2 cellular contexts compared by ENCODE assay signal in genomic region chr5:115577329-115577728, GRCh38.
TF ChIP-seq lines count a peak whose summit lies in the region.

No MANE protein-coding gene starts in this region.

TF ChIP-seq in IMR-90, 13 proteins besides CTCF, POLR2A, EP300 and RAD21:
- no peak for TF ChIP-seq ELK1 (IDR thresholded peaks at IDR 0.05; ENCODE audit: borderline replicate concordance, low read depth, low read length)
- TF ChIP-seq CEBPB (IDR thresholded peaks at IDR 0.05; ENCODE audit: low read depth, low read length), result peak; percentile 71
- no peak for TF ChIP-seq FOS (IDR thresholded peaks at IDR 0.05; ENCODE audit: low read depth, low read length)
TF ChIP-seq in IMR-90: peak in this region for 1.

TF ChIP-seq in GM12878, 131 proteins besides CTCF, POLR2A, EP300 and RAD21:
- TF ChIP-seq ZNF24 (IDR thresholded peaks at IDR 0.05), result no peak
